In the genomic region with DNA sequence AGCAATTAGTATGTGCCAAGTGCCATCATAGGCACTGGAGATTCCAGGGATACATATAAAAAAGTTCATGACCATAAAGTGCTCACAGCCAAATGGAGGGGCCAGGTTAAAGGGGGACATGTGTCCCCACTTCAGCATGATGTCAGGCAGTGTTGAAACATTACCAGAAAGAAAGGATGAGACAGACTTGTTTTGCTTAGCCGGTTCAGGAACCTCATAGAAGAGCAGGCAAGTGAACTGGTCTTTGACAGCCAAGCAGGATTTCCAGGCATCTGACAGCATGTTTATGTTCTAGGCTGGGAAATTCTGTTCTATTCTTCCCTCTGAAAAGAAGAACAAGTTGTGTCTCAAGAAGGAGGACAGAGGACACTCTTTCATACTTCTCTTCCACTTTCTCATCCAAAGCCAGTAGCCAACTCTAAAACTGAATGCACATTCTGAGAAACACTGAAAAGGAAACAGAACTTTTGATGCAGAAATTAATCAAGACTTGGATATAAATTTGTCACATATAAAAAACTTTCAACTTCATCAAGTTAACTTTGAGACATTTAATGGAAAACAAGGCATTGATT, we compare ENCODE assay signal across 27 cellular contexts. TPM values are rescaled to one million over a fixed set of nuclear protein-coding genes. Genes with fewer than 3 reads are reported as not detected.
"Had no signal": no experiment of that assay in that cellular context is flagged by ENCODE, and none has a peak within 500 bp of the region (broad histone marks: within the 10 kb centered on the region; RNA-seq: fewer than 3 reads in every experiment).

No MANE protein-coding gene starts in this region.

- H3K4me1 ChIP-seq: adrenal gland, pancreas had no signal

- H3K4me1 Mint-ChIP-seq: activated naive CD4-positive, alpha-beta T cell treated with anti-CD3 and anti-CD28 coated beads, Interleukin-2, amount 50 U/mL, for 24 hours; natural killer cell had no signal

- H3K4me3 ChIP-seq: adrenal gland, pancreas had no signal

- H3K27me3 Mint-ChIP-seq: type B pancreatic cell had no signal

- H3K9me3 Mint-ChIP-seq: activated naive CD4-positive, alpha-beta T cell treated with anti-CD3 and anti-CD28 coated beads, Interleukin-2, amount 50 U/mL, for 24 hours; dendritic cell treated with granulocyte-macrophage colony-stimulating factor and Interleukin-4, amounts not matched to agents 40 ng/mL and 50 ng/mL, for 4 days; natural killer cell; type B pancreatic cell had no signal

- DNase-seq: activated CD4-positive, alpha-beta T cell treated with anti-CD3 and anti-CD28 coated beads, Interleukin-2, amount 50 U/mL, for 1 hour; activated CD4-positive, CD25-positive, alpha-beta regulatory T cell treated with anti-CD3 and anti-CD28 coated beads, Interleukin-2, amount 50 U/mL, for 72 hours; activated CD8-positive, alpha-beta memory T cell treated with anti-CD3 and anti-CD28 coated beads, Interleukin-2, amount 50 U/mL, for 4 hours; activated effector memory CD4-positive, alpha-beta T cell treated with Interleukin-2 at 50 U/mL for 16 hours; activated T-cell treated with anti-CD3 and anti-CD28 coated beads, Interleukin-2, amount 50 U/mL, for 48 hours; effector CD8-positive, alpha-beta T cell; foreskin melanocyte; kidney glomerular epithelial cell; mesenchymal stem cell; natural killer cell; pancreas; SHP77 treated with DMSO at 0.1 percent for 48 hours; stimulated activated CD4-positive, alpha-beta T cell treated with anti-CD3 and anti-CD28 coated beads, Interleukin-12 subunit alpha, Interleukin-12 subunit beta, amount 100 ng/mL, for 4 hours; stimulated activated CD4-positive, alpha-beta T cell treated with anti-CD3 and anti-CD28 coated beads, Interleukin-1b, Interleukin-23, amount 100 ng/mL, for 48 hours; stimulated activated CD8-positive, alpha-beta memory T cell treated with anti-CD3 and anti-CD28 coated beads, Interleukin-4, amount 100 ng/mL, for 48 hours; stimulated activated naive CD4-positive, alpha-beta T cell had no signal

- H3K36me3 Mint-ChIP-seq: activated naive CD4-positive, alpha-beta T cell treated with anti-CD3 and anti-CD28 coated beads, Interleukin-2, amount 50 U/mL, for 24 hours; natural killer cell; type B pancreatic cell had no signal

- H3K9me3 ChIP-seq: adrenal gland, pancreas had no signal

- ATAC-seq: natural killer cell, pancreas, SK-N-SH treated with all-trans-retinoic acid at 6 μM for 48 hours had no signal

- H3K27ac Mint-ChIP-seq: activated naive CD4-positive, alpha-beta T cell treated with anti-CD3 and anti-CD28 coated beads, Interleukin-2, amount 50 U/mL, for 24 hours; dendritic cell treated with granulocyte-macrophage colony-stimulating factor and Interleukin-4, amounts not matched to agents 40 ng/mL and 50 ng/mL, for 4 days; natural killer cell; type B pancreatic cell had no signal

- H3K27ac ChIP-seq: adrenal gland, pancreas, VCaP had no signal

- H3K4me3 Mint-ChIP-seq: activated naive CD4-positive, alpha-beta T cell treated with anti-CD3 and anti-CD28 coated beads, Interleukin-2, amount 50 U/mL, for 24 hours; dendritic cell treated with granulocyte-macrophage colony-stimulating factor and Interleukin-4, amounts not matched to agents 40 ng/mL and 50 ng/mL, for 4 days; natural killer cell; type B pancreatic cell had no signal

- H3K36me3 ChIP-seq: adrenal gland, pancreas had no signal

- H3K27me3 ChIP-seq: adrenal gland, pancreas had no signal

RNA-seq across cellular contexts. Expression of a gene that starts 48.6 kb away (rescaled TPM):
- total RNA-seq: adrenal gland; cerebellum; endothelial cell of umbilical vein; fibroblast of lung; liver; natural killer cell; pancreas; T-helper 1 cell treated with Interleukin-12 subunit alpha and Interleukin-12 subunit beta and Interleukin-4 antibody, amounts not matched to agents 30 ng/mL and 1 ng/mL, for 36 hours had no signal
- polyA plus RNA-seq: adrenal gland, endothelial cell of umbilical vein, fibroblast of lung had no signal
